ENCODE assay signal across 1 cellular context in genomic region chr12:67092934-67093333, GRCh38.
TF ChIP-seq lines count a peak whose summit lies in the region.
"Not testable (repeated sequence)": the region's sequence is repeated elsewhere in the genome, so short reads cannot be mapped to it uniquely, and the experiment has no call there.

No MANE protein-coding gene starts in this region.

- H3K9me3 ChIP-seq in HEK293 (ENCODE audit: control insufficient read depth, insufficient read depth, low read depth, low read length): not testable (repeated sequence)

- POLR2A ChIA-PET in HEK293 (lab: Yijun Ruan, JAX): not testable (repeated sequence)

- not testable (repeated sequence) for H3K4me1 ChIP-seq in HEK293 (ENCODE audit: control insufficient read depth, insufficient read depth, low read length)

- H3K27ac ChIP-seq in HEK293 (ENCODE audit: extremely low read depth, low read depth, low read length): not testable (repeated sequence)

- H3K4me3 ChIP-seq in HEK293 (ENCODE audit: low read depth, low read length): not testable (repeated sequence)

- not testable (repeated sequence) for TF ChIP-seq CTCF in HEK293 (tag by site-specific recombination; IDR thresholded peaks at IDR 0.05)

- H3K36me3 ChIP-seq in HEK293 (ENCODE audit: control insufficient read depth in 2 of 2, insufficient read depth in 1 of 2, low read length in 2 of 2): not testable (repeated sequence)

- CTCF ChIA-PET in HEK293 (lab: Yijun Ruan, JAX): interaction anchor here (0.6 to 1.0 kb wide), 2 partner anchors 45 to 353 kb away, joined by 3 to 7 read pairs; no protein-coding TSS in a partner anchor

TF ChIP-seq in HEK293, 187 proteins besides CTCF, POLR2A, EP300 and RAD21:
- TF ChIP-seq ZNF146 (tag by site-specific recombination; IDR thresholded peaks at IDR 0.05): peak; percentile 91
